8 cellular contexts compared by ENCODE assay signal in genomic region chr9:20658677-20659473, GRCh38. TPM values are rescaled to one million over a fixed set of nuclear protein-coding genes. Genes with fewer than 3 reads are reported as not detected.
DNase-seq lines count a peak whose midpoint lies in the region; ATAC-seq, FAIRE-seq and TF ChIP-seq lines count a peak whose summit lies in the region.

No MANE protein-coding gene starts in this region.

- H4K20me1 ChIP-seq in fibroblast of lung (ENCODE audit: control insufficient read depth, extremely low read depth, insufficient read depth, low read length): no peaks in the 10 kb centered on the region

- peak overlapping the region; percentile 76 for H2AFZ ChIP-seq in fibroblast of lung (ENCODE audit: low read length)

- intact Hi-C loops in psoas muscle (cut with DNase I): no loop called here

- peaks cover 3% of the 10 kb centered on the region for H3K9me3 ChIP-seq in RWPE2 (ENCODE audit: severe bottlenecking)
- no peaks in the 10 kb centered on the region for H3K9me3 ChIP-seq in fibroblast of lung (ENCODE audit: control insufficient read depth, insufficient read depth, low read depth, low read length)
- no peaks in the 10 kb centered on the region for H3K9me3 ChIP-seq in psoas muscle

- peak overlapping the region; percentile 13 for H3K4me2 ChIP-seq in fibroblast of lung (ENCODE audit: extremely low read depth, insufficient read depth, low read length)

- no peaks in the 10 kb centered on the region for H3K27me3 ChIP-seq in RWPE2 (ENCODE audit: insufficient read depth, poor library complexity, severe bottlenecking)
- H3K27me3 ChIP-seq in fibroblast of lung (ENCODE audit: control insufficient read depth, insufficient read depth, low read length): no peaks in the 10 kb centered on the region
- no peaks in the 10 kb centered on the region for H3K27me3 ChIP-seq in psoas muscle (ENCODE audit: insufficient read depth in 3 of 3, low read length in 2 of 3)

- ATAC-seq in RWPE2 (ENCODE audit: low read depth) (peak; percentile 64), psoas muscle (no peak)

- peaks cover 5% of the 10 kb centered on the region; the same call in 1 of the 2 replicates for H3K36me3 ChIP-seq in RWPE2 (ENCODE audit: low read depth)
- no peaks in the 10 kb centered on the region for H3K36me3 ChIP-seq in fibroblast of lung (ENCODE audit: control insufficient read depth, insufficient read depth, low read length)
- no peaks in the 10 kb centered on the region for H3K36me3 ChIP-seq in psoas muscle (ENCODE audit: insufficient read depth in 1 of 2, low read depth in 1 of 2)

- no peak for TF ChIP-seq POLR2A in H54 (IDR thresholded peaks at IDR 0.05; ENCODE audit: low read depth, low read length)

- no peak overlapping the region for H3K9ac ChIP-seq in fibroblast of lung (ENCODE audit: insufficient read depth, low read length)

- 77 to 82% (median 79%) methylated on average over 13 of the region's 13 CpGs for WGBS in psoas muscle, 3 donors

- H3K4me1 ChIP-seq in RWPE2 (ENCODE audit: insufficient read depth, poor library complexity, severe bottlenecking) (peaks cover 12% of the 10 kb centered on the region), fibroblast of lung (ENCODE audit: control insufficient read depth, extremely low read depth, insufficient read depth, low read length) (no peaks in the 10 kb centered on the region), psoas muscle (no peaks in the 10 kb centered on the region)

- FAIRE-seq in H54 (lab: Jason Lieb, UNC): peak; percentile 11

- H3K79me2 ChIP-seq in fibroblast of lung (ENCODE audit: control insufficient read depth, insufficient read depth, low read length): no peaks in the 10 kb centered on the region

- peak overlapping the region; percentile 62 for H3K27ac ChIP-seq in RWPE2 (ENCODE audit: poor library complexity, severe bottlenecking)
- no peak overlapping the region for H3K27ac ChIP-seq in fibroblast of lung (ENCODE audit: insufficient read depth, low read length)
- no peak overlapping the region for H3K27ac ChIP-seq in psoas muscle

- TF ChIP-seq CTCF in RWPE2 (IDR thresholded peaks at IDR 0.05; ENCODE audit: poor library complexity, severe bottlenecking) (no peak), fibroblast of lung (conservative IDR thresholded peaks at IDR 0.05 in 1 of 2, IDR thresholded peaks at IDR 0.05 in 1 of 2; ENCODE audit: low read depth in 1 of 2, low read length in 2 of 2) (no peak), psoas muscle (IDR thresholded peaks at IDR 0.05) (no peak)

- no peak for DNase-seq in H54 (ENCODE audit: insufficient read length, low spot score)
- no peak for DNase-seq in RWPE2 (ENCODE audit: low spot score)
- peak; percentile 10 to 23 for DNase-seq in fibroblast of lung (ENCODE audit: low read depth in 2 of 2)
- DNase-seq in psoas muscle: no peak
- no peak for DNase-seq in EL
- no peak for DNase-seq in AG20443 (ENCODE audit: low spot score)
- DNase-seq in effector CD4-positive, alpha-beta T cell: no peak
- DNase-seq in glomerular visceral epithelial cell (ENCODE audit: extremely low spot score): no peak

- peak overlapping the region; percentile 48 for H3K4me3 ChIP-seq in RWPE2 (ENCODE audit: severe bottlenecking)
- peak overlapping the region; percentile 23 to 65 (median 56) for H3K4me3 ChIP-seq in fibroblast of lung (replicated peaks in 1 of 4; ENCODE audit: control extremely low read depth in 1 of 4, insufficient read depth in 1 of 4, low read depth in 3 of 4, low read length in 4 of 4)
- H3K4me3 ChIP-seq in psoas muscle: peak overlapping the region; percentile 60

RNA-seq across cellular contexts. Expression of gene FOCAD, which starts 25.2 kb away (rescaled TPM):
- total RNA-seq in fibroblast of lung (67.3 and 145 TPM in 2 replicates), psoas muscle (10 to 100 TPM; 12.1 to 24.8 (median 16.6) TPM)
- polyA plus RNA-seq in fibroblast of lung (40.3 and 46.8 TPM in 2 replicates), psoas muscle (1 to 10 TPM; 5.8 to 7.0 (median 6.3) TPM)
- 29.3 and 35.0 TPM in 2 replicates for polyA plus RNA-seq in fibroblast of lung (2012)
- 61.9 and 107 TPM in 2 replicates for polyA minus RNA-seq in fibroblast of lung (ENCODE audit: low replicate concordance)

RNA-seq across cellular contexts. Expression of gene MLLT3, which starts 36.6 kb away (rescaled TPM):
- total RNA-seq in fibroblast of lung (36.5 and 43.8 TPM in 2 replicates), psoas muscle (1 to 10 TPM; 2.5 to 6.0 (median 3.2) TPM)
- polyA plus RNA-seq in fibroblast of lung (21.7 and 37.3 TPM in 2 replicates), psoas muscle (1 to 10 TPM; 1.2 to 9.8 (median 4.3) TPM)
- polyA plus RNA-seq in fibroblast of lung (2012): 15.5 and 21.4 TPM in 2 replicates
- polyA minus RNA-seq in fibroblast of lung (ENCODE audit: low replicate concordance): 5.7 and 18.6 TPM in 2 replicates

Comparison
In these comparisons a context has a peak if more than half of its experiments do, and no peak if none do; other contexts are left out.
1. DNase-seq: peak in fibroblast of lung (2 of 2); none in H54 (single experiment), RWPE2 (single experiment), psoas muscle (0 of 2), EL (single experiment), AG20443 (single experiment), effector CD4-positive, alpha-beta T cell (single experiment) and glomerular visceral epithelial cell (single experiment).
2. Peak in every context shown above with its lines, with median percentiles within 50 percentile points of each other: H3K4me3 ChIP-seq.